Comparison of ENCODE assay signal across 14 cellular contexts in the genomic region with DNA sequence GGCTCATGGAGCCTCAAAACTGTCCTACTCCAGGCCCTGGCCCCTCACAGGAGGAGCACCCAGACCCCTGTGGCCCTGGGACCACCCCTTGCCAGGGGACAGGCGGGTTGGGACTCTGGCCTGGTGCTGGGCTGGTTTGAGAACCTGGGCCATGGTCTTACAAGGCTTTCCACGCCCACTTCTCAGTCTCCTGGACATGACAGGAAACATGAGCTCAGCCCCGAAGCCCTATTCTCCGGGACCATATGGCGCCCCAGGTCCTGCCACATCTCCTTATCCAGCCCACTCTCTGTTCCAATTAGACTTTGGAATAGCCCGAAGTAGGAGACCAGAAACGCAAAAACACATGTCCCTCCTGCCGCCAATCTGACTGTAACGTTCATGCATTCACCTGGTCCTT.
"Had no signal": no experiment of that assay in that cellular context is flagged by ENCODE, and none has a peak within 500 bp of the region (broad histone marks: within the 10 kb centered on the region; RNA-seq: fewer than 3 reads in every experiment).

No MANE protein-coding gene starts in this region.

- H3K27me3 Mint-ChIP-seq: activated CD8-positive, alpha-beta T cell treated with anti-CD3 and anti-CD28 coated beads for 36 hours; activated naive CD8-positive, alpha-beta T cell treated with anti-CD3 and anti-CD28 coated beads for 36 hours; effector memory CD8-positive, alpha-beta T cell; progenitor cell of endocrine pancreas had no signal

- H3K4me1 Mint-ChIP-seq: activated naive CD8-positive, alpha-beta T cell treated with anti-CD3 and anti-CD28 coated beads for 36 hours had no signal

- H3K9me3 ChIP-seq: stomach, thoracic aorta, upper lobe of left lung had no signal

- H3K27ac ChIP-seq: cardiac muscle cell, stomach, thoracic aorta, upper lobe of left lung had no signal

- H3K27ac Mint-ChIP-seq: activated CD8-positive, alpha-beta T cell treated with anti-CD3 and anti-CD28 coated beads for 36 hours; activated naive CD8-positive, alpha-beta T cell treated with anti-CD3 and anti-CD28 coated beads for 36 hours; progenitor cell of endocrine pancreas had no signal

- DNase-seq: activated CD4-positive, alpha-beta T cell treated with anti-CD3 and anti-CD28 coated beads for 4 hours; activated CD8-positive, alpha-beta T cell treated with anti-CD3 and anti-CD28 coated beads for 36 hours; activated effector memory CD4-positive, alpha-beta T cell treated with anti-CD3 and anti-CD28 coated beads, Interleukin-2, amount 50 U/mL, for 16 hours; activated naive CD8-positive, alpha-beta T cell treated with anti-CD3 and anti-CD28 coated beads for 36 hours; activated T-cell treated with anti-CD3 and anti-CD28 coated beads, Interleukin-2, amount 50 U/mL, for 48 hours; amniotic stem cell; effector memory CD8-positive, alpha-beta T cell; midbrain; stomach; SW 1271 had no signal

- ATAC-seq: activated CD8-positive, alpha-beta T cell treated with anti-CD3 and anti-CD28 coated beads for 36 hours; effector memory CD8-positive, alpha-beta T cell had no signal

- H3K4me3 ChIP-seq: cardiac muscle cell, stomach, thoracic aorta, upper lobe of left lung had no signal

- H3K4me1 ChIP-seq: stomach, upper lobe of left lung had no signal

- H3K27me3 ChIP-seq: cardiac muscle cell, upper lobe of left lung had no signal

- H3K9me3 Mint-ChIP-seq: activated CD8-positive, alpha-beta T cell treated with anti-CD3 and anti-CD28 coated beads for 36 hours; activated naive CD8-positive, alpha-beta T cell treated with anti-CD3 and anti-CD28 coated beads for 36 hours; effector memory CD8-positive, alpha-beta T cell had no signal

- H3K36me3 ChIP-seq: cardiac muscle cell, thoracic aorta had no signal

- H3K4me3 Mint-ChIP-seq: activated CD8-positive, alpha-beta T cell treated with anti-CD3 and anti-CD28 coated beads for 36 hours; activated naive CD8-positive, alpha-beta T cell treated with anti-CD3 and anti-CD28 coated beads for 36 hours; effector memory CD8-positive, alpha-beta T cell had no signal
